Comparison of ENCODE assay signal across 8 cellular contexts in genomic region chr13:100875392-100876043, GRCh38.
DNase-seq lines count a peak whose midpoint lies in the region; ATAC-seq, FAIRE-seq and TF ChIP-seq lines count a peak whose summit lies in the region.

No MANE protein-coding gene starts in this region.

- ATAC-seq in GM19351 (IDR thresholded peaks at IDR 0.05; ENCODE audit: unreplicated experiment): peak; percentile 74

- no peaks in the 10 kb centered on the region for H3K27me3 ChIP-seq in ACC112 (ENCODE audit: insufficient read depth, low read length)
- H3K27me3 ChIP-seq in WERI-Rb-1 (ENCODE audit: insufficient read depth, low read depth, severe bottlenecking): no peaks in the 10 kb centered on the region
- no peaks in the 10 kb centered on the region for H3K27me3 ChIP-seq in prostate gland (replicated peaks; ENCODE audit: insufficient read depth)

- 63% methylated on average over 3 of the region's 3 CpGs for WGBS in prostate gland

- TF ChIP-seq CTCF in kidney (IDR thresholded peaks at IDR 0.05; ENCODE audit: borderline replicate concordance, extremely low read depth, insufficient read depth): no peak
- no peak for TF ChIP-seq CTCF in WERI-Rb-1 (IDR thresholded peaks at IDR 0.05; ENCODE audit: low read depth, low read length)
- TF ChIP-seq CTCF in prostate gland (IDR thresholded peaks at IDR 0.05): no peak

- H3K4me3 ChIP-seq in ACC112 (ENCODE audit: low read depth, low read length) (peak overlapping the region; percentile 24; the same call in 1 of the 2 replicates), kidney (ENCODE audit: low read length in 2 of 2) (no peak overlapping the region), WERI-Rb-1 (ENCODE audit: low read depth, low read length) (no peak overlapping the region), prostate gland (no peak overlapping the region)

- FAIRE-seq in kidney (lab: Jason Lieb, UNC): no peak

- no peaks in the 10 kb centered on the region for H3K36me3 ChIP-seq in ACC112 (ENCODE audit: insufficient read depth, low read length)
- H3K36me3 ChIP-seq in kidney (ENCODE audit: control insufficient read depth in 1 of 2, insufficient read depth in 2 of 2, low read length in 2 of 2): no peaks in the 10 kb centered on the region
- no peaks in the 10 kb centered on the region for H3K36me3 ChIP-seq in WERI-Rb-1
- no peaks in the 10 kb centered on the region for H3K36me3 ChIP-seq in prostate gland

- H3K27ac ChIP-seq in ACC112 (ENCODE audit: low read depth, low read length) (peak overlapping the region; percentile 90), kidney (ENCODE audit: low read depth in 2 of 2, low read length in 2 of 2) (no peak overlapping the region), WERI-Rb-1 (no peak overlapping the region), prostate gland (no peak overlapping the region)

- no peaks in the 10 kb centered on the region for H3K79me2 ChIP-seq in ACC112 (ENCODE audit: control insufficient read depth, insufficient read depth, low read length, unreplicated experiment)

- DNase-seq in HS-5 (ENCODE audit: low read depth) (peak; percentile 66), dedifferentiated amniotic fluid mesenchymal stem cell (ENCODE audit: extremely low spot score) (peak; percentile 83), kidney (no peak), WERI-Rb-1 (no peak), prostate gland (ENCODE audit: low spot score) (no peak), NCI-H2081 (lab: John Stamatoyannopoulos, UW) (no peak)

- H3K4me1 ChIP-seq in ACC112 (ENCODE audit: control insufficient read depth, insufficient read depth, low read length, unreplicated experiment) (peaks cover 13% of the 10 kb centered on the region), kidney (ENCODE audit: control insufficient read depth in 1 of 2, insufficient read depth in 1 of 2, low read depth in 1 of 2, low read length in 2 of 2) (no peaks in the 10 kb centered on the region), prostate gland (replicated peaks) (no peaks in the 10 kb centered on the region)

- intact Hi-C loops in kidney (cut with DNase I): no loop called here
- intact Hi-C loops in prostate gland (cut with DNase I): no loop called here

- no peak overlapping the region for H2AFZ ChIP-seq in ACC112 (ENCODE audit: low read length, unreplicated experiment)

- no peak overlapping the region for H3K9ac ChIP-seq in kidney (ENCODE audit: low read length in 2 of 2)

- H3K9me3 ChIP-seq in kidney (ENCODE audit: control insufficient read depth in 1 of 2, low read length in 2 of 2) (peaks cover 0 to 4% of the 10 kb centered on the region in 2 donors), WERI-Rb-1 (ENCODE audit: severe bottlenecking) (peaks cover 11% of the 10 kb centered on the region), prostate gland (no peaks in the 10 kb centered on the region)

- no peak for TF ChIP-seq POLR2A in prostate gland (IDR thresholded peaks at IDR 0.05)

Comparison
In these comparisons a context has a peak if more than half of its experiments do, and no peak if none do; other contexts are left out.
1. DNase-seq: peak in HS-5 (single experiment) and dedifferentiated amniotic fluid mesenchymal stem cell (single experiment); none in kidney (single experiment), WERI-Rb-1 (single experiment), prostate gland (single experiment) and NCI-H2081 (0 of 2).